In the genomic region with DNA sequence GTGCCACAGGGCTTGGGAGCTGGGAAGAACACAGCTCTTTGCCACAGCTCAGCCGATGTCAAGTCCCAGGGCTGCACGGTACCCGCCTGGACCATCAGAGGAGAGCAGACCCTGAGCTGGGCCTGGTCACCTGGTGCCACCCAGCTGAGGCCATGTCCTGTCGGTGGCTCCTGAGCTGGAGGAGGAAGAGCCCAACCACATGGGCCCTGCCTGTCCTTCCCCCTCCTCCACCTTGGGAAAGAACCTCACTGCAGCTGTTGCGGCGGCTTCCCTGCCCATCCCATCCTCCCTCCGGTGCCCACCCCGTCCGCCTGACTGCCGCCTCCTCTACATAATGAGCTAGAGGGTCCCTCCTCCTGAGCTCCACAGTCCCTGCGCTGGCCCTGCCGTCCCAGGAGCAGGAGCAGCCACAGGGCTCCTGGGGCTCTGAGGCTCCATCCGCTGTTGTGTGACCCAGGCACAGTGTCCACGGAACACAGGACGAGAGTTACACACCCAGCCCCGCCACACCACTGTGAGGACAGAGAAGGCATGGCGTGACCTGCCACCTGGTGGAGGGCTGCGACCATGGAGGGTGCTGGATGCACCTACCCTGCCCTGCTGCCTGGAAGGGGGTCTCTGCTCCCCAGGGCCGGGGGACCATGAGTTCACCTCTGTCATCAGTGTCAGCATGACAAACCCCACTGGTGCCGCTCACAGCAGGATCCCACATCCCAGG, we compare ENCODE assay signal across 8 cellular contexts. TPM values are rescaled to one million over a fixed set of nuclear protein-coding genes. Genes with fewer than 3 reads are reported as not detected.
A peak's percentile ranks its signal among the peaks of the same experiment; 100 is the strongest.
DNase-seq lines count a peak whose midpoint lies in the region; ATAC-seq and TF ChIP-seq lines count a peak whose summit lies in the region.

No MANE protein-coding gene starts in this region.

- no peaks in the 10 kb centered on the region for H3K9me3 ChIP-seq in upper lobe of left lung

- H3K4me3 ChIP-seq in AG09309 (ENCODE audit: control insufficient read depth, low read depth, low read length): no peak overlapping the region
- no peak overlapping the region for H3K4me3 ChIP-seq in upper lobe of left lung

- ATAC-seq in T-cell (replicated peaks in 1 of 4): peak; percentile 37 to 72 (median 60)
- ATAC-seq in central memory CD8-positive, alpha-beta T cell (replicated peaks; ENCODE audit: extremely low read depth, poor library complexity, severe bottlenecking): no peak
- peak; percentile 48 to 49 for ATAC-seq in upper lobe of left lung (ENCODE audit: low FRiP score in 2 of 2)

- H3K27ac ChIP-seq in upper lobe of left lung: peak overlapping the region in 1 of 4 donors; percentile 75

- H3K27ac Mint-ChIP-seq in T-cell: no peak overlapping the region
- peak overlapping the region; percentile 10 for H3K27ac Mint-ChIP-seq in central memory CD8-positive, alpha-beta T cell (ENCODE audit: low read depth)

- CTCF ChIA-PET in T-cell (lab: Charles Lee): interaction anchor here in 1 of 2 donors (1.0 kb wide), 1 partner anchor 543 kb away, joined by 3 read pairs; no protein-coding TSS in a partner anchor

- DNase-seq in AG09309 (ENCODE audit: low read depth): no peak
- DNase-seq in T-cell: peak in 26 of 34 experiments; percentile 15 to 53 (median 32)
- DNase-seq in central memory CD8-positive, alpha-beta T cell (ENCODE audit: low spot score in 2 of 2): no peak
- DNase-seq in medulla oblongata (ENCODE audit: extremely low spot score): peak; percentile 50
- peak in 1 of 2 donors; percentile 65 for DNase-seq in upper lobe of left lung
- DNase-seq in Ammon's horn (ENCODE audit: low spot score): no peak
- DNase-seq in NCI-H345 (lab: John Stamatoyannopoulos, UW): no peak

- H3K4me1 Mint-ChIP-seq in T-cell: peaks cover 5 to 11% (median 6%) of the 10 kb centered on the region in 3 donors
- H3K4me1 Mint-ChIP-seq in central memory CD8-positive, alpha-beta T cell: peaks cover 6% of the 10 kb centered on the region

- H3K36me3 ChIP-seq in upper lobe of left lung: peaks cover 0 to 11% (median 2%) of the 10 kb centered on the region in 4 donors

- TF ChIP-seq CTCF in AG09309 (IDR thresholded peaks at IDR 0.05; ENCODE audit: control insufficient read depth, insufficient read depth, low read depth, low read length, missing control alignments) (peak; percentile 64), upper lobe of left lung (IDR thresholded peaks at IDR 0.05) (peak in 3 of 6 experiments; percentile 44 to 54 (median 52))

- no peaks in the 10 kb centered on the region for H3K9me3 Mint-ChIP-seq in T-cell
- no peaks in the 10 kb centered on the region for H3K9me3 Mint-ChIP-seq in central memory CD8-positive, alpha-beta T cell

- H3K36me3 Mint-ChIP-seq in T-cell: peaks cover 4% of the 10 kb centered on the region
- peaks cover 10% of the 10 kb centered on the region for H3K36me3 Mint-ChIP-seq in central memory CD8-positive, alpha-beta T cell (ENCODE audit: insufficient read depth)

- H3K27me3 ChIP-seq in upper lobe of left lung: no peaks in the 10 kb centered on the region

- H3K27me3 Mint-ChIP-seq in T-cell: peaks cover 4 to 5% of the 10 kb centered on the region in 2 donors
- peaks cover 11% of the 10 kb centered on the region for H3K27me3 Mint-ChIP-seq in central memory CD8-positive, alpha-beta T cell

- no peak for TF ChIP-seq EP300 in upper lobe of left lung (IDR thresholded peaks at IDR 0.05)

- peaks cover 12 to 28% (median 25%) of the 10 kb centered on the region in 4 donors for H3K4me1 ChIP-seq in upper lobe of left lung

- H3K4me3 Mint-ChIP-seq in T-cell: peak overlapping the region in 1 of 3 donors; percentile 29
- no peak overlapping the region for H3K4me3 Mint-ChIP-seq in central memory CD8-positive, alpha-beta T cell

- peak; percentile 18 for TF ChIP-seq POLR2A in GM19193 (IDR thresholded peaks at IDR 0.05; ENCODE audit: extremely low read depth, insufficient read depth, insufficient read length)
- TF ChIP-seq POLR2A in upper lobe of left lung (IDR thresholded peaks at IDR 0.05): no peak

- POLR2A ChIA-PET in T-cell (lab: Charles Lee): no interaction called here

- WGBS in upper lobe of left lung, 2 donors: 52% methylated on average over 18 of the region's 20 CpGs; no CpG with 5 or more reads in 1 of the 2 donors

RNA-seq across cellular contexts. Expression of a gene that starts 21.4 kb away (rescaled TPM):
- total RNA-seq in T-cell (10 to 100 TPM; 25.0 to 48.9 (median 43.2) TPM), upper lobe of left lung (10 to 100 TPM; 29.5 to 75.4 (median 34.8) TPM)

Comparison
In these comparisons a context has a peak if more than half of its experiments do, and no peak if none do; other contexts are left out.
1. DNase-seq: peak in T-cell (26 of 34) and medulla oblongata (single experiment); none in AG09309 (single experiment), central memory CD8-positive, alpha-beta T cell (0 of 2), Ammon's horn (single experiment) and NCI-H345 (single experiment).